Comparison of ENCODE assay signal across 1 cellular context in the genomic region with DNA sequence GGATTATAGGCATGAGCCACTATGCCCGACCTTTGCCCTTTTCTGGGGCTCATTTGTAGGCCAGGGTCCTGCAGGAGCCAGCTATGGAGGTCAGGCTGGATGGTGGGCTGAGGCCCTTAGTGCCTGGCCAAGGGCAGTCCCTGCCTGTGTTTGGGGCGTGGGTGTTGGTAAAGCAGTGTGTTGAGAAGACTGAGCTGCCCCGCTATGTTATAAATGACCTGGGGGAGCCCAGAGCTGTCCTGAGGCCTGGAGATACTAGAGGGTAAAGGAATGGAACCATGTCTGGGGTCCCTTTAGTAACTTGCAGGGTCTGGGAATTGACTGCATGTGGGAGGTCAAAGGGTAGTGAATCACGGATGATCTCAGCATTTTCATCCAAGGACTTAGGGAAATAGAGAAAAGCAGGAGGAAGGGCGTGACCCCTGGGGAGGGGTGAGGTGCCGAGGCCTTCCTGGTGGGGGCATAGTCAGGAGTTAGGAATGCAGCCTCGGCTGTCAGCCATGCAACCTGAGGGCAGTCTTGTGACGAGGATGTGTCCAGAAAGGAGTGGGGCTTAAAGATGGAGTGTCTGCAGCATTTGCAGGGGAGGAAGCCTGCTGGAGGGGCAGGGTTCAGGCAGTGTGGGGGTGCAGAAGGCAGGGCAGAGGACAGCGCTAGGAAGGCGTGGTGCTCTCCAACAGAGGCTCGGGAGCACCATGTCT.
TF ChIP-seq lines count a peak whose summit lies in the region.

No MANE protein-coding gene starts in this region.

TF ChIP-seq in SK-N-SH treated with all-trans-retinoic acid at 6 μM for 48 hours, 23 proteins besides CTCF, POLR2A, EP300 and RAD21 (continued from another document):
- TF ChIP-seq PATZ1 (CRISPR knock-in tag; IDR thresholded peaks at IDR 0.05; ENCODE audit: borderline replicate concordance) (no peak), ZNF8 (CRISPR knock-in tag; IDR thresholded peaks at IDR 0.05) (no peak), TCF4 (CRISPR knock-in tag; IDR thresholded peaks at IDR 0.05; ENCODE audit: borderline replicate concordance) (no peak), ESRRG (CRISPR knock-in tag; IDR thresholded peaks at IDR 0.05) (no peak), BACH2 (CRISPR knock-in tag; IDR thresholded peaks at IDR 0.05; ENCODE audit: borderline replicate concordance) (no peak), ZFP3 (CRISPR knock-in tag; IDR thresholded peaks at IDR 0.05) (no peak), ZNF70 (CRISPR knock-in tag; IDR thresholded peaks at IDR 0.05) (no peak), ZNF565 (CRISPR knock-in tag; conservative IDR thresholded peaks at IDR 0.05; ENCODE audit: low read depth) (no peak), ZFP30 (CRISPR knock-in tag; IDR thresholded peaks at IDR 0.05) (no peak), ARNTL (CRISPR knock-in tag; IDR thresholded peaks at IDR 0.05; ENCODE audit: borderline replicate concordance, low read depth) (no peak), GLIS3 (CRISPR knock-in tag; IDR thresholded peaks at IDR 0.05) (no peak), CSDC2 (CRISPR knock-in tag; IDR thresholded peaks at IDR 0.05) (no peak), OSR1 (CRISPR knock-in tag; IDR thresholded peaks at IDR 0.05) (no peak)
- TF ChIP-seq, protein P1, sequence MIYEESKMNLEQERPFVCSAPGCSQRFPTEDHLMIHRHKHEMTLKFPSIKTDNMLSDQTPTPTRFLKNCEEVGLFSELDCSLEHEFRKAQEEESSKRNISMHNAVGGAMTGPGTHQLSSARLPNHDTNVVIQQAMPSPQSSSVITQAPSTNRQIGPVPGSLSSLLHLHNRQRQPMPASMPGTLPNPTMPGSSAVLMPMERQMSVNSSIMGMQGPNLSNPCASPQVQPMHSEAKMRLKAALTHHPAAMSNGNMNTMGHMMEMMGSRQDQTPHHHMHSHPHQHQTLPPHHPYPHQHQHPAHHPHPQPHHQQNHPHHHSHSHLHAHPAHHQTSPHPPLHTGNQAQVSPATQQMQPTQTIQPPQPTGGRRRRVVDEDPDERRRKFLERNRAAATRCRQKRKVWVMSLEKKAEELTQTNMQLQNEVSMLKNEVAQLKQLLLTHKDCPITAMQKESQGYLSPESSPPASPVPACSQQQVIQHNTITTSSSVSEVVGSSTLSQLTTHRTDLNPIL (CRISPR knock-in tag; IDR thresholded peaks at IDR 0.05; ENCODE audit: low read depth), result no peak
- TF ChIP-seq, protein P2, sequence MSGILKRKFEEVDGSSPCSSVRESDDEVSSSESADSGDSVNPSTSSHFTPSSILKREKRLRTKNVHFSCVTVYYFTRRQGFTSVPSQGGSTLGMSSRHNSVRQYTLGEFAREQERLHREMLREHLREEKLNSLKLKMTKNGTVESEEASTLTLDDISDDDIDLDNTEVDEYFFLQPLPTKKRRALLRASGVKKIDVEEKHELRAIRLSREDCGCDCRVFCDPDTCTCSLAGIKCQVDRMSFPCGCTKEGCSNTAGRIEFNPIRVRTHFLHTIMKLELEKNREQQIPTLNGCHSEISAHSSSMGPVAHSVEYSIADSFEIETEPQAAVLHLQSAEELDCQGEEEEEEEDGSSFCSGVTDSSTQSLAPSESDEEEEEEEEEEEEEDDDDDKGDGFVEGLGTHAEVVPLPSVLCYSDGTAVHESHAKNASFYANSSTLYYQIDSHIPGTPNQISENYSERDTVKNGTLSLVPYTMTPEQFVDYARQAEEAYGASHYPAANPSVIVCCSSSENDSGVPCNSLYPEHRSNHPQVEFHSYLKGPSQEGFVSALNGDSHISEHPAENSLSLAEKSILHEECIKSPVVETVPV (CRISPR knock-in tag; IDR thresholded peaks at IDR 0.05), result no peak
